2 cellular contexts compared by ENCODE assay signal in genomic region chr20:48747840-48748416, GRCh38.
TF ChIP-seq lines count a peak whose summit lies in the region.

No MANE protein-coding gene starts in this region.

TF ChIP-seq in WTC11, 78 proteins besides CTCF, POLR2A, EP300 and RAD21:
- no peak for TF ChIP-seq ARID4B (CRISPR knock-in tag; IDR thresholded peaks at IDR 0.05; ENCODE audit: borderline replicate concordance)

TF ChIP-seq in H1, 55 proteins besides CTCF, POLR2A, EP300 and RAD21:
- no peak for TF ChIP-seq JUND (IDR thresholded peaks at IDR 0.05; ENCODE audit: low read length)
- TF ChIP-seq TBP (IDR thresholded peaks at IDR 0.05; ENCODE audit: low read depth, low read length), result no peak
- no peak for TF ChIP-seq SAP30 (IDR thresholded peaks at IDR 0.05; ENCODE audit: insufficient read depth, insufficient replicate concordance, low read length)
- no peak for TF ChIP-seq JUN (IDR thresholded peaks at IDR 0.05; ENCODE audit: low read depth, low read length)
- TF ChIP-seq GABPA (IDR thresholded peaks at IDR 0.05; ENCODE audit: borderline replicate concordance, insufficient read depth, low read length), result no peak
- TF ChIP-seq KDM5A (IDR thresholded peaks at IDR 0.05; ENCODE audit: low read length), result no peak
- TF ChIP-seq SUZ12 (IDR thresholded peaks at IDR 0.05; ENCODE audit: low read length), result no peak
- TF ChIP-seq CHD1 (IDR thresholded peaks at IDR 0.05; ENCODE audit: low read depth, low read length), result no peak
- no peak for TF ChIP-seq HDAC6 (IDR thresholded peaks at IDR 0.05; ENCODE audit: low read depth, low read length)
- TF ChIP-seq FOSL1 (IDR thresholded peaks at IDR 0.05; ENCODE audit: insufficient read depth, low read depth, low read length), result no peak
- no peak for TF ChIP-seq BCL11A (IDR thresholded peaks at IDR 0.05; ENCODE audit: low read depth in 2 of 2, low read length in 2 of 2)
- no peak for TF ChIP-seq SP4 (IDR thresholded peaks at IDR 0.05; ENCODE audit: low read length)
- no peak for TF ChIP-seq ZNF274 (IDR thresholded peaks at IDR 0.05; ENCODE audit: borderline replicate concordance, extremely low read depth, low read length)
- no peak for TF ChIP-seq YY1 (IDR thresholded peaks at IDR 0.05; ENCODE audit: low read depth, low read length)
